In genomic region chr19:17327068-17327653, GRCh38 we compare ENCODE assay signal across 1 cellular context.
TF ChIP-seq lines count a peak whose summit lies in the region.

No MANE protein-coding gene starts in this region.

TF ChIP-seq in HCT116, 20 proteins besides CTCF, POLR2A, EP300 and RAD21:
- no peak for TF ChIP-seq FOSL1 (IDR thresholded peaks at IDR 0.05; ENCODE audit: low read depth)
- no peak for TF ChIP-seq POLR2AphosphoS5 (IDR thresholded peaks at IDR 0.05; ENCODE audit: low read depth, low read length)
- TF ChIP-seq SP1 (IDR thresholded peaks at IDR 0.05; ENCODE audit: low read depth) = no peak
- no peak for TF ChIP-seq ZNF274 (IDR thresholded peaks at IDR 0.05; ENCODE audit: low read depth, low read length)
- no peak for TF ChIP-seq EZH2 (IDR thresholded peaks at IDR 0.05)
- TF ChIP-seq REST (IDR thresholded peaks at IDR 0.05; ENCODE audit: low read depth) = no peak
- no peak for TF ChIP-seq TCF7L2 (IDR thresholded peaks at IDR 0.05; ENCODE audit: borderline replicate concordance, extremely low read depth, insufficient read depth, insufficient read length)
- TF ChIP-seq CBX3 (IDR thresholded peaks at IDR 0.05; ENCODE audit: low read depth) = no peak
- no peak for TF ChIP-seq ELF1 (IDR thresholded peaks at IDR 0.05; ENCODE audit: borderline replicate concordance, low read depth)
- no peak for TF ChIP-seq MAX (IDR thresholded peaks at IDR 0.05)
- no peak for TF ChIP-seq EGR1 (IDR thresholded peaks at IDR 0.05; ENCODE audit: low read depth)
- no peak for TF ChIP-seq SIN3A (IDR thresholded peaks at IDR 0.05; ENCODE audit: low read depth)
- no peak for TF ChIP-seq JUND (IDR thresholded peaks at IDR 0.05)
- no peak for TF ChIP-seq YY1 (IDR thresholded peaks at IDR 0.05; ENCODE audit: extremely low read depth, insufficient replicate concordance, low read depth, low read length)
- TF ChIP-seq EZH2phosphoT487 (IDR thresholded peaks at IDR 0.05; ENCODE audit: borderline replicate concordance) = no peak
- TF ChIP-seq CEBPB (IDR thresholded peaks at IDR 0.05; ENCODE audit: low read depth) = no peak
